8 cellular contexts compared by ENCODE assay signal in the genomic region with DNA sequence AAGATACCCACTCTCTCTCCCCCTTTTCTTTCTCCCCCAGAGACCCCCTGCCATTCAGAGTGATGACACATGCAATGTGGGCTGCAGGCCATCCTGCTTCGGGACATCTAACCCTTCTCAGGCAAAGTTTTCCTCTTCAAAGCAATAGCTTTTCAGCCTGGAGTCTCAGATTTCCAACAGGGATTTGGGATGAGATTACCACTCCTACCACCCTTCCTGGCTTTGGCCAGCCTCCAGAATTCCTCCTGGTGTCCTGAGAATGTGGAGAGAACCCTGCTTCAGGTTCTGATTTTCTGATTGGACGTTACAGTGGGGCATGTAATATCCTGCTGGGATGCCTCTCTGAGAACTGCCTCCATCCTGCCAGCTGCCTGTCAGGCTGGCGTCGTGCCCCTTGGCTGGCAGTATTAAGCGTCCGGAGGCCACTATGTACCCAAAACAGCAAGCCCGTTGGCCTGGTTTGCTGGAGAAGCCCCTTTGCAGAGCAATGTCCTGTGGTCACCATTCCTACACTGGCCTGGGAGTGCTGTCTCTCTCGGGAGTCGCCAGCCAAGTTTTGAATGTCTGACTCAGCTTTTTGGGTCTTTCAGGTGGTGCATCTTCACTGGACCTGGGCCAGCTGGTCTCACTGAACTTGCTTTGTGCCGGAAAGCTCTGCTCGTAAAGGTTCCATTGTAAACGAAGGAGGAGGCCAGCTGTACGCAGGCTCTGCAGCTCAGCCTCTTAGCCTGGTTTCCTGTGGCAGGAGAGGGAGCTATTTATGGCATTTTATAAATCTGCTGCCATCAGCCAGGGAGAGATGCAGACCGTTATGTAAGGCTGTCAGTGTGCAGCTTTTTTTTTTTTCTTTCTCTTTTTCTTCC. TPM values are rescaled to one million over a fixed set of nuclear protein-coding genes. Genes with fewer than 3 reads are reported as not detected.
DNase-seq lines count a peak whose midpoint lies in the region; ATAC-seq and TF ChIP-seq lines count a peak whose summit lies in the region.

No MANE protein-coding gene starts in this region.

- H3K36me3 Mint-ChIP-seq in endodermal cell (ENCODE audit: low read depth) (peaks cover 6% of the 10 kb centered on the region), mesothelial cell of epicardium (peaks cover 6% of the 10 kb centered on the region)

- H3K27ac ChIP-seq in IMR-90 (ENCODE audit: insufficient read depth, low read length) = peak overlapping the region; percentile 22
- H3K27ac ChIP-seq in endodermal cell (ENCODE audit: low read depth, low read length) = peak overlapping the region; percentile 67
- peak overlapping the region; percentile 72 to 82 (median 76) for H3K27ac ChIP-seq in upper lobe of left lung

- no peak for TF ChIP-seq EP300 in upper lobe of left lung (IDR thresholded peaks at IDR 0.05)

- H3K18ac ChIP-seq in IMR-90 (ENCODE audit: low read depth, low read length) = no peak overlapping the region

- 4% methylated on average over 7 of the region's 14 CpGs; no CpG with 5 or more reads in 1 of the 2 experiments for WGBS in IMR-90 (ENCODE audit: extremely low coverage in 2 of 2, insufficient read length in 1 of 2), 2 experiments
- 63 to 77% methylated on average over 13 to 14 of the region's 14 CpGs for WGBS in endodermal cell (ENCODE audit: insufficient coverage in 1 of 2, insufficient read length in 1 of 2), 2 experiments
- 22 to 30% methylated on average over 14 of the region's 14 CpGs for WGBS in upper lobe of left lung, 2 donors

- no peak overlapping the region; the same call in 1 of the 2 replicates for H4K91ac ChIP-seq in IMR-90 (ENCODE audit: insufficient read depth, low read depth, low read length)

- peak overlapping the region; percentile 55 for H3K14ac ChIP-seq in IMR-90 (replicated peaks; ENCODE audit: low read depth, low read length)

- H3K27me3 Mint-ChIP-seq in endodermal cell (ENCODE audit: insufficient read depth) (no peaks in the 10 kb centered on the region), mesothelial cell of epicardium (ENCODE audit: low read depth) (no peaks in the 10 kb centered on the region)

- H2BK20ac ChIP-seq in IMR-90 (ENCODE audit: low read depth, low read length) = no peak overlapping the region

- TF ChIP-seq POLR2A in IMR-90 (IDR thresholded peaks at IDR 0.05; ENCODE audit: low read depth, low read length) (no peak), upper lobe of left lung (IDR thresholded peaks at IDR 0.05) (no peak)

- H3K79me1 ChIP-seq in IMR-90 (ENCODE audit: low read depth in 1 of 2, low read length in 2 of 2) = peaks cover 48 to 75% of the 10 kb centered on the region in 2 experiments

- peak overlapping the region; percentile 27 for H2BK5ac ChIP-seq in IMR-90 (ENCODE audit: low read depth, low read length, poor library complexity, severe bottlenecking)

- CTCF ChIA-PET in IMR-90 (lab: Yijun Ruan, JAX) = interaction anchor here (0.6 to 1.0 kb wide), 5 partner anchors 27 to 346 kb away, joined by 3 to 7 read pairs (median 3); no protein-coding TSS in a partner anchor

- H3K4me3 Mint-ChIP-seq in endodermal cell (no peak overlapping the region), mesothelial cell of epicardium (peak overlapping the region; percentile 6)

- no TSS peak for BruUV-seq in IMR-90 (replicated peaks; lab: Mats Ljungman, UMichigan)

- peak overlapping the region; percentile 77 for H3K27ac Mint-ChIP-seq in endodermal cell
- H3K27ac Mint-ChIP-seq in mesothelial cell of epicardium = peak overlapping the region; percentile 89

- 0 out of 2 replicates have a peak overlapping the region, but pooled peaks have one; percentile 1 for H3K9ac ChIP-seq in IMR-90 (ENCODE audit: low read depth, low read length)
- H3K9ac ChIP-seq in endodermal cell (ENCODE audit: extremely low read depth, low read length, poor library complexity, severe bottlenecking) = no peak overlapping the region

- H2BK120ac ChIP-seq in IMR-90 (ENCODE audit: low read depth, low read length) = peak overlapping the region; percentile 33

- dilution Hi-C loops in IMR-90 (cut with HindIII; ENCODE audit: low sequenced_read_pairs, unreplicated experiment) = no loop called here

- intact Hi-C loops in IMR-90 (cut with micrococcal nuclease) = loop anchor here (5.0 kb wide), 1 partner anchor 110 kb away; the partner anchor contains the start of gene ULK4

- H3K9me3 ChIP-seq in IMR-90 (ENCODE audit: control insufficient read depth, insufficient read depth, low read length) (no peaks in the 10 kb centered on the region), endodermal cell (ENCODE audit: control insufficient read depth, low read length) (peaks cover 10% of the 10 kb centered on the region), upper lobe of left lung (no peaks in the 10 kb centered on the region)

- POLR2A ChIA-PET in IMR-90 (lab: Charles Lee; ENCODE audit: unreplicated experiment) = no interaction called here

- peaks cover 19% of the 10 kb centered on the region for H3K4me1 ChIP-seq in IMR-90 (ENCODE audit: control insufficient read depth, insufficient read depth, low read length)
- no peaks in the 10 kb centered on the region for H3K4me1 ChIP-seq in endodermal cell (ENCODE audit: control insufficient read depth, insufficient read depth, low read length)
- peaks cover 53 to 70% (median 60%) of the 10 kb centered on the region in 4 donors for H3K4me1 ChIP-seq in upper lobe of left lung

- peak overlapping the region; percentile 62 for H3K4me2 ChIP-seq in IMR-90 (ENCODE audit: low read depth, low read length)

- H3K4me3 ChIP-seq in IMR-90 (ENCODE audit: insufficient read depth, low read depth, low read length) (no peak overlapping the region), endodermal cell (ENCODE audit: low read length) (no peak overlapping the region), upper lobe of left lung (peak overlapping the region in 2 of 4 donors; percentile 13 to 25)

- H2AFZ ChIP-seq in IMR-90 (replicated peaks; ENCODE audit: low read length, poor library complexity) = peak overlapping the region; percentile 79

- H3K27me3 ChIP-seq in IMR-90 (ENCODE audit: control insufficient read depth, insufficient read depth, low read length) (no peaks in the 10 kb centered on the region), endodermal cell (ENCODE audit: control insufficient read depth, insufficient read depth, low read length, poor library complexity, severe bottlenecking) (no peaks in the 10 kb centered on the region), upper lobe of left lung (no peaks in the 10 kb centered on the region)

- peak overlapping the region; percentile 28 to 49; a peak in 3 of 4 replicates for H4K8ac ChIP-seq in IMR-90 (ENCODE audit: low read depth in 2 of 2, low read length in 2 of 2)

- TF ChIP-seq CTCF in IMR-90 (conservative IDR thresholded peaks at IDR 0.05; ENCODE audit: low read depth, low read length) (no peak), endodermal cell (conservative IDR thresholded peaks at IDR 0.05) (no peak), mesothelial cell of epicardium (IDR thresholded peaks at IDR 0.05; ENCODE audit: unreplicated experiment) (no peak), upper lobe of left lung (IDR thresholded peaks at IDR 0.05) (no peak)

- H3K9me3 Mint-ChIP-seq in endodermal cell = peaks cover 9% of the 10 kb centered on the region
- H3K9me3 Mint-ChIP-seq in mesothelial cell of epicardium = no peaks in the 10 kb centered on the region

- ATAC-seq in IMR-90 (ENCODE audit: low read depth) (peak; percentile 88), upper lobe of left lung (ENCODE audit: low FRiP score in 2 of 2) (peak; percentile 42 to 79)

- peak overlapping the region; percentile 70 for H3K23ac ChIP-seq in IMR-90 (ENCODE audit: low read depth, low read length)

- no peak overlapping the region; the same call in 1 of the 2 replicates for H2AK5ac ChIP-seq in IMR-90 (ENCODE audit: low read depth, low read length)

- peaks cover 23% of the 10 kb centered on the region for H3K9me1 ChIP-seq in IMR-90 (ENCODE audit: insufficient read depth, low read length)

- H4K20me1 ChIP-seq in IMR-90 (ENCODE audit: insufficient read depth, low read length) = peaks cover 6% of the 10 kb centered on the region

- H3K4me1 Mint-ChIP-seq in endodermal cell (peaks cover 15% of the 10 kb centered on the region), mesothelial cell of epicardium (peaks cover 46% of the 10 kb centered on the region)

- peak overlapping the region; percentile 6 for H2AK9ac ChIP-seq in IMR-90 (replicated peaks; ENCODE audit: low read depth, low read length, poor library complexity)

- no peak for TF ChIP-seq RAD21 in IMR-90 (IDR thresholded peaks at IDR 0.05; ENCODE audit: low read length)

- H3K36me3 ChIP-seq in IMR-90 (ENCODE audit: control insufficient read depth, insufficient read depth, low read length) (no peaks in the 10 kb centered on the region), endodermal cell (ENCODE audit: control insufficient read depth, insufficient read depth, low read length) (no peaks in the 10 kb centered on the region), upper lobe of left lung (no peaks in the 10 kb centered on the region)

- H3K4ac ChIP-seq in IMR-90 (ENCODE audit: low read depth, low read length) = peak overlapping the region; percentile 65

- no peak overlapping the region for H2BK15ac ChIP-seq in IMR-90 (ENCODE audit: low read depth, low read length)

- DNase-seq in NCI-H510A treated with DMSO at 0.1 percent for 48 hours (lab: John Stamatoyannopoulos, UW) = peak; percentile 52
- no peak for DNase-seq in NCI-H510A (lab: John Stamatoyannopoulos, UW)
- DNase-seq in IMR-90 = peak; percentile 75
- DNase-seq in SHP77 treated with DMSO at 0.1 percent for 48 hours (lab: John Stamatoyannopoulos, UW) = peak; percentile 72
- DNase-seq in endodermal cell = peak; percentile 83
- no peak for DNase-seq in mesothelial cell of epicardium (ENCODE audit: low spot score in 2 of 2, unreplicated experiment in 2 of 2)
- DNase-seq in upper lobe of left lung = peak; percentile 29 to 48
- DNase-seq in activated CD8-positive, alpha-beta memory T cell treated with anti-CD3 and anti-CD28 coated beads for 24 hours = no peak

- in situ Hi-C loops in IMR-90 (cut with MboI; ENCODE audit: low sequenced_read_pairs) = no loop called here

- H4K5ac ChIP-seq in IMR-90 (ENCODE audit: low read depth, low read length) = no peak overlapping the region

- peak overlapping the region; percentile 5; the same call in 1 of the 2 replicates for H3K56ac ChIP-seq in IMR-90 (ENCODE audit: extremely low read depth, insufficient read depth, low read length)

TF ChIP-seq in IMR-90, 13 proteins besides CTCF, POLR2A, EP300 and RAD21 (continues in another document):
- TF ChIP-seq SMC3 (IDR thresholded peaks at IDR 0.05; ENCODE audit: low read depth, low read length) = 0 out of 2 replicates have a peak, but pooled peaks have one; percentile 12
- peak; percentile 80 for TF ChIP-seq MAFK (IDR thresholded peaks at IDR 0.05; ENCODE audit: low read depth, low read length)

RNA-seq across cellular contexts. Expression of gene TRAK1, which starts 19.2 kb away (rescaled TPM):
- 26.7 and 28.1 TPM in 2 replicates for total RNA-seq in IMR-90 (2012; rRNA removed)
- 21.7 and 25.6 TPM in 2 replicates for polyA plus RNA-seq in IMR-90 (2012; rRNA removed)
- 11.6 and 17.8 TPM in 2 replicates for polyA plus RNA-seq in IMR-90 (2012; cell fraction: cytosol; rRNA removed)
- 30.8 and 31.5 TPM in 2 replicates for polyA plus RNA-seq in IMR-90 (2012; cell fraction: nucleus; rRNA removed; ENCODE audit: low replicate concordance)
- total RNA-seq in endodermal cell = 10 to 100 TPM; 29.8 to 31.0 TPM
- polyA plus RNA-seq in endodermal cell (2013, experiment 1 of 2) = 44.2 TPM
- polyA plus RNA-seq in endodermal cell (2013, experiment 2 of 2) = 40.5 TPM
- total RNA-seq in mesothelial cell of epicardium = 49.0 to 50.7 TPM (median 50.3 TPM) in 3 replicates
- total RNA-seq in upper lobe of left lung = 100 to 1,000 TPM in 1 of 6 donors, 10 to 100 TPM in 5; 46.7 to 107 (median 74.7) TPM

Comparison
In these comparisons a context has a peak if more than half of its experiments do, and no peak if none do; other contexts are left out.
1. DNase-seq: peak in NCI-H510A treated with DMSO at 0.1 percent for 48 hours (single experiment), IMR-90 (single experiment), SHP77 treated with DMSO at 0.1 percent for 48 hours (single experiment), endodermal cell (single experiment) and upper lobe of left lung (2 of 2); none in NCI-H510A (single experiment), mesothelial cell of epicardium (0 of 2) and activated CD8-positive, alpha-beta memory T cell treated with anti-CD3 and anti-CD28 coated beads for 24 hours (single experiment).
2. H3K27ac ChIP-seq: peak in every context shown above with its lines; median percentile 76 in upper lobe of left lung; 67 in endodermal cell; 22 in IMR-90.